In the genomic region with DNA sequence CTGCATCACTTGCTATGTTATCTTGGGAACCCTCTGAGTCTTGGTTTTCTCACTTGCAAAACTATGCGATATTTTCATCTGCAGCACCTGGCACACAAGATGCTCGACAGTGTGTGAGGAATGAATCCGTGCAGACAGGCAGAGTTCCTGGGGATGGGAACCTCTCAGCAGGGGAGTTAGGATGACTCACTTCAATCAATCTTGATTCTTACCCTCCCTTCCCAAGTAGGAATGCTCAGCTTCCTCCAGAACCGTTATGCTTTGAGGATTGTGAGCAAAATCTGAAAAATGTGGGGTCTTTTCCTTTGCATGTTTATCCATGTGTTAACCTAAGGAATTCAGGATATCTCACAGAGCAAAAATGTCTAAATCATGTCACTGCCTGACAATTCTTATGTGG, we compare ENCODE assay signal across 14 cellular contexts.
A peak's percentile ranks its signal among the peaks of the same experiment; 100 is the strongest.
DNase-seq lines count a peak whose midpoint lies in the region; FAIRE-seq and TF ChIP-seq lines count a peak whose summit lies in the region.
"Had no signal": no experiment of that assay in that cellular context is flagged by ENCODE, and none has a peak within 500 bp of the region (broad histone marks: within the 10 kb centered on the region; RNA-seq: fewer than 3 reads in every experiment).

No MANE protein-coding gene starts in this region.

- H2BK5ac ChIP-seq in mesenchymal stem cell (ENCODE audit: low read depth, low read length, poor library complexity, severe bottlenecking), result peak overlapping the region; percentile 90

- no peak overlapping the region for H4K8ac ChIP-seq in mesenchymal stem cell (ENCODE audit: low read length)

- no peak overlapping the region for H3K9ac ChIP-seq in mesenchymal stem cell (ENCODE audit: low read length)
- H3K9ac ChIP-seq: KMS-11 had no signal

- H3K79me1 ChIP-seq in mesenchymal stem cell (replicated peaks; ENCODE audit: low read length, poor library complexity, severe bottlenecking), result peaks cover 3% of the 10 kb centered on the region

- no peak overlapping the region for H2BK120ac ChIP-seq in mesenchymal stem cell (ENCODE audit: low read depth, low read length)

- H3K36me3 ChIP-seq in bronchial epithelial cell (ENCODE audit: control insufficient read depth, insufficient read depth, low read length), result no peaks in the 10 kb centered on the region
- no peaks in the 10 kb centered on the region for H3K36me3 ChIP-seq in mesenchymal stem cell (ENCODE audit: control insufficient read depth in 1 of 2, insufficient read depth in 2 of 2, low read depth in 1 of 2, low read length in 2 of 2)
- H3K36me3 ChIP-seq: tibial nerve had no signal

- peak overlapping the region in 1 of 2 experiments; percentile 89 for H3K23ac ChIP-seq in mesenchymal stem cell (ENCODE audit: low read length in 2 of 2)

- H3K4me3 ChIP-seq in AG09309 (ENCODE audit: control insufficient read depth, low read depth, low read length) (no peak overlapping the region), bronchial epithelial cell (ENCODE audit: low read depth, low read length) (no peak overlapping the region), mesenchymal stem cell (ENCODE audit: insufficient read depth in 1 of 2, low read depth in 1 of 2, low read length in 2 of 2) (no peak overlapping the region)
- H3K4me3 ChIP-seq: tibial nerve had no signal

- no peak overlapping the region for H2AK5ac ChIP-seq in mesenchymal stem cell (ENCODE audit: low read length, severe bottlenecking)

- TF ChIP-seq CTCF in AG09309 (IDR thresholded peaks at IDR 0.05; ENCODE audit: control insufficient read depth, insufficient read depth, low read depth, low read length, missing control alignments) (no peak), bronchial epithelial cell (IDR thresholded peaks at IDR 0.05; ENCODE audit: insufficient read depth, low read length, severe bottlenecking) (no peak)

- H3K9me3 ChIP-seq in mesenchymal stem cell (ENCODE audit: control insufficient read depth, low read length), result no peaks in the 10 kb centered on the region
- H3K9me3 ChIP-seq: tibial nerve had no signal

- FAIRE-seq in HTR-8/SVneo (lab: Jason Lieb, UNC), result no peak
- no peak for FAIRE-seq in bronchial epithelial cell (lab: Jason Lieb, UNC)

- H3K27me3 ChIP-seq in bronchial epithelial cell (ENCODE audit: control insufficient read depth, insufficient read depth, low read length) (no peaks in the 10 kb centered on the region), mesenchymal stem cell (ENCODE audit: control insufficient read depth in 1 of 2, insufficient read depth in 1 of 2, low read length in 2 of 2) (peaks cover 0 to 46% of the 10 kb centered on the region in 2 experiments)
- H3K27me3 ChIP-seq: tibial nerve had no signal

- peaks cover 3% of the 10 kb centered on the region for H3K4me1 ChIP-seq in mesenchymal stem cell (ENCODE audit: control insufficient read depth, insufficient read depth, low read depth, low read length)
- H3K4me1 ChIP-seq: tibial nerve had no signal

- no peak overlapping the region for H3K14ac ChIP-seq in mesenchymal stem cell (ENCODE audit: low read length in 2 of 2)

- H3K27ac ChIP-seq in mesenchymal stem cell (ENCODE audit: low read length, poor library complexity, severe bottlenecking), result peak overlapping the region; percentile 99
- H3K27ac ChIP-seq: C4-2B, KMS-11, tibial nerve had no signal

- DNase-seq in AG09309 (ENCODE audit: low read depth) (peak; percentile 56), HTR-8/SVneo (ENCODE audit: insufficient read length, low spot score) (peak; percentile 93), bronchial epithelial cell (ENCODE audit: low read depth) (peak; percentile 60), mesenchymal stem cell (peak; percentile 87), HT-29 (ENCODE audit: low spot score) (no peak), midbrain (lab: John Stamatoyannopoulos, UW) (no peak), mesenteric fat pad (ENCODE audit: low spot score) (no peak)
- DNase-seq in stimulated activated CD4-positive, alpha-beta T cell treated with anti-CD3 and anti-CD28 coated beads, Interleukin-4, amount 100 ng/mL, for 24 hours, result no peak
- DNase-seq: effector memory CD4-positive, alpha-beta T cell; naive B cell; OCI-M1 had no signal

- H3K4me2 ChIP-seq in mesenchymal stem cell (ENCODE audit: low read length, poor library complexity, severe bottlenecking), result no peak overlapping the region
- H3K4me2 ChIP-seq: KMS-11 had no signal

- no peak overlapping the region for H2BK12ac ChIP-seq in mesenchymal stem cell (ENCODE audit: low read length in 2 of 2)

- no peak overlapping the region for H3K18ac ChIP-seq in mesenchymal stem cell (ENCODE audit: low read depth in 1 of 2, low read length in 2 of 2)

- H2BK15ac ChIP-seq in mesenchymal stem cell (ENCODE audit: low read depth, poor library complexity, severe bottlenecking), result no peak overlapping the region

- H3K4ac ChIP-seq in mesenchymal stem cell (ENCODE audit: low read depth in 1 of 2, low read length in 2 of 2), result no peak overlapping the region

- 0% methylated on average over 3 of the region's 4 CpGs for WGBS in mesenchymal stem cell

- H2AFZ ChIP-seq in mesenchymal stem cell (ENCODE audit: low read depth, low read length), result no peak overlapping the region

- H4K91ac ChIP-seq in mesenchymal stem cell (ENCODE audit: low read length), result no peak overlapping the region

Comparison
In these comparisons a context has a peak if more than half of its experiments do, and no peak if none do; other contexts are left out.
1. DNase-seq: peak in AG09309 (single experiment), HTR-8/SVneo (single experiment), bronchial epithelial cell (single experiment) and mesenchymal stem cell (single experiment); none in stimulated activated CD4-positive, alpha-beta T cell treated with anti-CD3 and anti-CD28 coated beads, Interleukin-4, amount 100 ng/mL, for 24 hours (single experiment), HT-29 (single experiment), midbrain (single experiment) and mesenteric fat pad (single experiment).